24 cellular contexts compared by ENCODE assay signal in the genomic region with DNA sequence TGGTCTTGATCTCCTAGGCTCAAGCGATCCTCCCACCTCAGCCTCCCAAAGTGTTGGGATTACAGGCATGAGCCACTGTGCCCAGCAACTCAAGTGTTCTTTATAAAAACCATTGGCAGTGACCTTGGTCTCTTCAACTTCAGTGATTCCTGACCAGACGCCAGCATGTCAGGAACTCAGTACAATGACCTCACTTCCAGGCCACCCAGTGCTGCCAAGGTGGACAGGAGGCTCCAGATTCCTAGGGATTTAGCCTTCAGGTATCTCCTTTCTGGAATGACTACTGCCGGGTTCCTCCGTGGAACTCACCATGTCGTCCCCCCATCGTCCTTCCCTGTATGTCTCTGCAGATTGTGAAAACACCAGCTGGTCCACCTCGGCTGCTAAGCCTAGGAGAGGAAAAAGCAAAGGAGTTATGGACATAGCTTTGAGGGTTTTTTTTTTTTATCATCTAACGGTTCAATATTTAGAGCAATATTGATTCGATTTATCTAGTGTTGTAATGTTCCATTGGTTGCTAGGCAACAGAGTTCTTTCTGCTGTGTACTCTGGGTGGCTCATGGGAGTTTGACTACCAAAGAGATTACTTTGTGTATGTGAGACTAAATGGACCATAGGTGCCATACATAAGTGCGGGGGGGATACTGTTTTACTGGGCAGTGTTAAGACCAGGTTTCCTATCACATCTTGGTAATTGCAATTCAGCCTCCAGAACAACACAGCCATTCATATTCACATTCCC.
DNase-seq lines count a peak whose midpoint lies in the region; ATAC-seq and TF ChIP-seq lines count a peak whose summit lies in the region.
"Had no signal": no experiment of that assay in that cellular context is flagged by ENCODE, and none has a peak within 500 bp of the region (broad histone marks: within the 10 kb centered on the region; RNA-seq: fewer than 3 reads in every experiment).

No MANE protein-coding gene starts in this region.

- no peaks in the 10 kb centered on the region for H3K27me3 ChIP-seq in right atrium auricular region
- H3K27me3 ChIP-seq in CD4-positive, alpha-beta T cell (ENCODE audit: control insufficient read depth, insufficient read depth, low read length): no peaks in the 10 kb centered on the region

- H3K9me3 ChIP-seq in right atrium auricular region: no peaks in the 10 kb centered on the region
- no peaks in the 10 kb centered on the region for H3K9me3 ChIP-seq in CD4-positive, alpha-beta T cell (ENCODE audit: control insufficient read depth, low read length)
- H3K9me3 ChIP-seq: HAP-1, SJCRH30 had no signal

- H3K9me3 Mint-ChIP-seq in CD4-positive, alpha-beta T cell: no peaks in the 10 kb centered on the region
- H3K9me3 Mint-ChIP-seq: IgD-negative memory B cell had no signal

- CTCF ChIA-PET in CD4-positive, alpha-beta T cell (lab: Charles Lee): no interaction called here

- no peaks in the 10 kb centered on the region for H3K36me3 Mint-ChIP-seq in CD4-positive, alpha-beta T cell (ENCODE audit: low read depth)
- H3K36me3 Mint-ChIP-seq: CD4-positive, alpha-beta memory T cell had no signal

- H3K27ac ChIP-seq in right atrium auricular region: no peak overlapping the region
- H3K27ac ChIP-seq in CD4-positive, alpha-beta T cell (ENCODE audit: low read depth, low read length): no peak overlapping the region
- H3K27ac ChIP-seq: SJCRH30 had no signal

- no peak overlapping the region for H3K27ac Mint-ChIP-seq in CD4-positive, alpha-beta T cell
- H3K27ac Mint-ChIP-seq: CD4-positive, alpha-beta memory T cell; GM23338; HFFc6; IgD-negative memory B cell had no signal

- no peaks in the 10 kb centered on the region for H3K27me3 Mint-ChIP-seq in CD4-positive, alpha-beta T cell
- H3K27me3 Mint-ChIP-seq: CD4-positive, alpha-beta memory T cell had no signal

- H3K4me1 ChIP-seq in right atrium auricular region: peaks cover 0 to 8% of the 10 kb centered on the region in 2 donors
- H3K4me1 ChIP-seq: HAP-1, SJCRH30 had no signal

- no peak for TF ChIP-seq CTCF in right atrium auricular region (IDR thresholded peaks at IDR 0.05)
- no peak for TF ChIP-seq CTCF in CD4-positive, alpha-beta T cell (IDR thresholded peaks at IDR 0.05)

- H3K4me3 ChIP-seq in right atrium auricular region: no peak overlapping the region
- H3K4me3 ChIP-seq: GM23338, HAP-1, SJCRH30 had no signal

- peak; percentile 53 for ATAC-seq in Right ventricle myocardium superior (ENCODE audit: poor library complexity)
- ATAC-seq in CD4-positive, alpha-beta T cell (ENCODE audit: poor library complexity): no peak
- ATAC-seq: GM23338, SK-N-SH treated with all-trans-retinoic acid at 6 μM for 48 hours had no signal

- no peaks in the 10 kb centered on the region for H3K36me3 ChIP-seq in right atrium auricular region
- H3K36me3 ChIP-seq: HAP-1, SJCRH30 had no signal

- H3K4me1 Mint-ChIP-seq in CD4-positive, alpha-beta T cell (ENCODE audit: low read depth): no peaks in the 10 kb centered on the region
- H3K4me1 Mint-ChIP-seq: CD4-positive, alpha-beta memory T cell; GM23338 had no signal

- DNase-seq in NCI-H146 (lab: John Stamatoyannopoulos, UW) (peak; percentile 7), NCI-H146 treated with DMSO at 0.1 percent for 48 hours (lab: John Stamatoyannopoulos, UW; ENCODE audit: unreplicated experiment) (no peak), Right ventricle myocardium superior (no peak), right atrium auricular region (ENCODE audit: low spot score) (no peak), cerebellar cortex (ENCODE audit: low spot score) (peak; percentile 94), retina (peak; percentile 40)
- DNase-seq in activated naive CD4-positive, alpha-beta T cell treated with Interleukin-2 at 50 U/mL for 16 hours: no peak
- DNase-seq in CD4-positive, alpha-beta T cell: no peak
- DNase-seq: 8988T; ACHN; CD4-positive, alpha-beta memory T cell; COR-L47; DMS79; HFFc6; NCI-H1048; NCI-H187; NCI-H2081 treated with DMSO at 0.1 percent for 48 hours; NCI-H526 treated with DMSO at 0.1 percent for 48 hours; SJCRH30; T-helper 2 cell had no signal

- no peak overlapping the region for H3K4me3 Mint-ChIP-seq in CD4-positive, alpha-beta T cell
- H3K4me3 Mint-ChIP-seq: CD4-positive, alpha-beta memory T cell; GM23338; HFFc6; IgD-negative memory B cell had no signal

- intact Hi-C loops in Right ventricle myocardium superior (cut with DNase I): no loop called here
- intact Hi-C loops in CD4-positive, alpha-beta T cell (cut with DNase I, micrococcal nuclease): no loop called here

- POLR2A ChIA-PET in CD4-positive, alpha-beta T cell (lab: Charles Lee): no interaction called here

Comparison
In these comparisons a context has a peak if more than half of its experiments do, and no peak if none do; other contexts are left out.
1. DNase-seq: peak in NCI-H146 (single experiment), cerebellar cortex (single experiment) and retina (single experiment); none in NCI-H146 treated with DMSO at 0.1 percent for 48 hours (single experiment), Right ventricle myocardium superior (single experiment), right atrium auricular region (single experiment), activated naive CD4-positive, alpha-beta T cell treated with Interleukin-2 at 50 U/mL for 16 hours (single experiment) and CD4-positive, alpha-beta T cell (0 of 10).